ENCODE assay signal across 8 cellular contexts in the genomic region with DNA sequence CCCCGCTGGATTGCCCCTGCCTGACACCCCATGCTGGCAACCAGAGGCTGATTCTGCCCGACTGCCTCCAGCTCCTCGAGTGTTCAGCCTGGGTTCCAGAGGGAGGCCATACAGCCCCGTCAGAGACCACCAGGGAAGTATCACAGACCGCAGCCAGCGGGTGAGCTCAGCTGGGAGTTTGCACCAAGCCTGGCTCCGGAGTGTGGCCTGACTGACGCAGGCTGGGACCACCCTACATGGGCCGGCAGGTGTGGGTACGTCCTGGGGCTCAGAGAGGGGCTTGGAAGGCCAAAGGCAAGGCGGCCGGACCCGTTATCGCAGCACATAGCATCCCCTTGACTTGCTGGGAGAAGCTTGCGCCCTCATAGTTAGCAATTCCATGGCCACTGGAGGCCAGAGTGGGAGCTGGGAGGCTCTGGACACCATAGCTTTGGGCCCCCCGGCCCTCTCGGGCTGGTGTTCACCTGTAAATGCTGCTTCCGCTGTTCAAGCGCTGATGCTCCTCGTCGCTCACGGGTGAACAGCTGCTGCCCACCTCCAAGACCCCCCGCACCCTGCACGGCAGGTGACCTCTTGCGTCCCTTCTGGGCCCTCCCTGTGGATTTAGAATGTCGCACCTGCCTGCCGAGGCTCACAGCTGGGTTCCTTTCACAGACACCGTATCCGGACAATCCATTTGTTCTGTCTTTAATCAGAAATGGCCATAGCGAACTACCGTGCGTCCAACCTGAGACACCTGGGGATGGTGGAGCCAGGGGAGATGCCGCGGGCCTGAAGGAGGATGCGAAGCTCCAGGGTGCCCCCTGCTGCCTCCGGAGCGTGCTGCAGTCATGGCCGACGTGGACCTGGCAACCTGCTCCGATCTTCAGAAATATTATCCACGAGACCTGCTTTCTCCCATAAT. TPM values are rescaled to one million over a fixed set of nuclear protein-coding genes. Genes with fewer than 3 reads are reported as not detected.
A peak's percentile ranks its signal among the peaks of the same experiment; 100 is the strongest.
DNase-seq lines count a peak whose midpoint lies in the region; ATAC-seq, FAIRE-seq and TF ChIP-seq lines count a peak whose summit lies in the region.

No MANE protein-coding gene starts in this region.

- H3K36me3 Mint-ChIP-seq in astrocyte (ENCODE audit: low read depth, unreplicated experiment) = no peaks in the 10 kb centered on the region

- H3K9me3 Mint-ChIP-seq in astrocyte (ENCODE audit: unreplicated experiment) = no peaks in the 10 kb centered on the region

- no peak for FAIRE-seq in astrocyte (lab: Jason Lieb, UNC)

- H3K4me3 Mint-ChIP-seq in astrocyte (ENCODE audit: unreplicated experiment) = no peak overlapping the region

- H3K9ac ChIP-seq in astrocyte (ENCODE audit: low read length) = no peak overlapping the region

- no peaks in the 10 kb centered on the region for H3K79me2 ChIP-seq in astrocyte (ENCODE audit: insufficient read depth, low read length)

- no peaks in the 10 kb centered on the region for H3K9me3 ChIP-seq in BE2C
- H3K9me3 ChIP-seq in astrocyte (ENCODE audit: insufficient read depth, low read depth, low read length) = no peaks in the 10 kb centered on the region

- peak; percentile 62 for ATAC-seq in GM21526 (IDR thresholded peaks at IDR 0.05; ENCODE audit: low FRiP score, unreplicated experiment)

- H3K27me3 Mint-ChIP-seq in astrocyte (ENCODE audit: low read depth, unreplicated experiment) = peaks cover 14% of the 10 kb centered on the region

- H3K4me1 Mint-ChIP-seq in astrocyte (ENCODE audit: low read depth, unreplicated experiment) = peaks cover 15% of the 10 kb centered on the region

- no peak overlapping the region for H3K27ac Mint-ChIP-seq in astrocyte (ENCODE audit: unreplicated experiment)

- H3K4me3 ChIP-seq in BE2C (ENCODE audit: low read depth, low read length) = no peak overlapping the region
- H3K4me3 ChIP-seq in astrocyte (ENCODE audit: insufficient read depth, low read depth, low read length) = no peak overlapping the region

- H3K27me3 ChIP-seq in BE2C (no peaks in the 10 kb centered on the region), astrocyte (ENCODE audit: insufficient read depth, low read length) (no peaks in the 10 kb centered on the region)

- H3K4me1 ChIP-seq in BE2C (no peaks in the 10 kb centered on the region), astrocyte (ENCODE audit: insufficient read depth, low read length) (peaks cover 12% of the 10 kb centered on the region)

- DNase-seq in BE2C = peak; percentile 81
- DNase-seq in NCI-H187 treated with DMSO at 0.1 percent for 48 hours (lab: John Stamatoyannopoulos, UW) = peak; percentile 78
- peak; percentile 32 to 77 (median 55) for DNase-seq in T-helper 2 cell
- DNase-seq in astrocyte (ENCODE audit: low read depth) = no peak
- peak; percentile 90 for DNase-seq in iPS-NIHi7 (ENCODE audit: extremely low spot score)
- DNase-seq in stimulated activated CD4-positive, alpha-beta T cell treated with anti-CD3 and anti-CD28 coated beads, Interleukin-2, amount 100 ng/mL, for 4 hours (ENCODE audit: low read depth) = peak; percentile 22
- no peak for DNase-seq in middle frontal gyrus (ENCODE audit: extremely low spot score, low spot score)

- no peaks in the 10 kb centered on the region for H3K36me3 ChIP-seq in BE2C
- H3K36me3 ChIP-seq in astrocyte (ENCODE audit: insufficient read depth, low read length) = no peaks in the 10 kb centered on the region

- TF ChIP-seq CTCF in BE2C (IDR thresholded peaks at IDR 0.05; ENCODE audit: low read depth, low read length) (peak; percentile 97), astrocyte (IDR thresholded peaks at IDR 0.05; ENCODE audit: insufficient read depth, low read depth, low read length) (peak; percentile 83)

- no peaks in the 10 kb centered on the region for H4K20me1 ChIP-seq in astrocyte (ENCODE audit: insufficient read depth, low read length)

- no peak overlapping the region for H2AFZ ChIP-seq in astrocyte (ENCODE audit: low read depth, low read length)

- H3K4me2 ChIP-seq in astrocyte (ENCODE audit: low read length) = no peak overlapping the region

- H3K27ac ChIP-seq in astrocyte (ENCODE audit: low read depth, low read length) = no peak overlapping the region

RNA-seq across cellular contexts. Expression of a gene that starts 31.2 kb away (rescaled TPM):
- polyA plus RNA-seq in BE2C (2012; ENCODE audit: insufficient read depth, insufficient read length, low read depth) = not detected
- total RNA-seq in astrocyte = 14.3 and 16.0 TPM in 2 replicates

Comparison
In these comparisons a context has a peak if more than half of its experiments do, and no peak if none do; other contexts are left out.
1. DNase-seq: peak in BE2C (single experiment), NCI-H187 treated with DMSO at 0.1 percent for 48 hours (single experiment), T-helper 2 cell (5 of 5), iPS-NIHi7 (single experiment) and stimulated activated CD4-positive, alpha-beta T cell treated with anti-CD3 and anti-CD28 coated beads, Interleukin-2, amount 100 ng/mL, for 4 hours (single experiment); none in astrocyte (single experiment) and middle frontal gyrus (single experiment).